Comparison of ENCODE assay signal across 8 cellular contexts in genomic region chr12:57744777-57745484, GRCh38. TPM values are rescaled to one million over a fixed set of nuclear protein-coding genes. Genes with fewer than 3 reads are reported as not detected.
DNase-seq lines count a peak whose midpoint lies in the region; ATAC-seq lines count a peak whose summit lies in the region.

A gene with protein sequence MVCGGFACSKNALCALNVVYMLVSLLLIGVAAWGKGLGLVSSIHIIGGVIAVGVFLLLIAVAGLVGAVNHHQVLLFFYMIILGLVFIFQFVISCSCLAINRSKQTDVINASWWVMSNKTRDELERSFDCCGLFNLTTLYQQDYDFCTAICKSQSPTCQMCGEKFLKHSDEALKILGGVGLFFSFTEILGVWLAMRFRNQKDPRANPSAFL (plus strand): TSS chr12:57745039. CDS start chr12:57745155, 116 bp downstream.

- DNase-seq in AML-193 (lab: John Stamatoyannopoulos, UW): peak; percentile 95 to 97
- DNase-seq in GM19238 (ENCODE audit: insufficient read length, low spot score): peak; percentile 90
- peak; percentile 99 for DNase-seq in NCI-H510A treated with DMSO at 0.1 percent for 48 hours (lab: John Stamatoyannopoulos, UW)
- DNase-seq in activated CD4-positive, alpha-beta T cell treated with anti-CD3 and anti-CD28 coated beads for 1 hour: peak; percentile 90
- peak; percentile 98 for DNase-seq in cerebellum (ENCODE audit: low spot score)
- DNase-seq in islet precursor cell: peak; percentile 97
- DNase-seq in stimulated activated CD4-positive, alpha-beta T cell treated with anti-CD3 and anti-CD28 coated beads, Interleukin-12 subunit alpha, Interleukin-12 subunit beta, amount 100 ng/mL, for 4 hours: peak; percentile 91

- peak; percentile 83 for ATAC-seq in HG03439 (IDR thresholded peaks at IDR 0.05; ENCODE audit: unreplicated experiment)

RNA-seq across cellular contexts. Expression of the gene that starts here (rescaled TPM):
- total RNA-seq in cerebellum: 32.1 TPM

Comparison
In these comparisons a context has a peak if more than half of its experiments do, and no peak if none do; other contexts are left out.
1. Peak in every context shown above with its lines: DNase-seq and ATAC-seq.